ENCODE assay signal across 1 cellular context in the genomic region with DNA sequence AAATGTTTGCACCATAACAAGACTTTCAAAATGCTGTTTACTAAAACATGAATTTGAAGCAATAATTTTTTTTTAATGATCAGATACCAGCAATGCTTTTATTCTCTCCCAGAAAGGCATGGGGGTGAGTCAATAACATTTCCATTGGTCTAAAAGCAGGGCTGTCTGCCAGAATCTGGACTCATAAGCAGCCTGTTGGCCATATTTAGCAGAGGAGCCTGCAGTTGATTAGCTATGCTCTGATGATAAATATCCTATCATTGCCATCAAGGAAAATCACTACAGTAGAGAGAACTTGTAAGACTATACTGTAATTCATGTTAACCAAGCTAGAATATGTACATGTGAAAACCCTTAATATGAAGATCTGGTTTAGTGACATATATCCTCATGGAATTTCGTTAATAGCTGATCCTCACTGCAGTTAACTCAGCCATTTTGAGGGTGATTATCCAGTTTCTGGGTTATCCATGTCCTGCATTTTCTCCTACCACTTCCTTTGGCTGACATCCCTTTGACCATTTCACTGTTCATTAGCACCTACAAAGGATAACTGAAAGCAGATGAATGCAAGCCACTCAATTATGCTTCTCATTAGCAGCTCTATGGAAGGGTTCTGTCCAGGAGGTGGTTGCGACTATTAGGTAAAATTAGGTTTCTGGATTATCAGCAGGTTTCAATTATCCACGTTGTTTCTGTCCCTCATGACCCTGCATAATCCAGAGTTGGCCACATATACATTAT.
TF ChIP-seq lines count a peak whose summit lies in the region.

No MANE protein-coding gene starts in this region.

TF ChIP-seq in H1, 55 proteins besides CTCF, POLR2A, EP300 and RAD21:
- TF ChIP-seq CBX8 (IDR thresholded peaks at IDR 0.05; ENCODE audit: borderline replicate concordance, low read depth, low read length) (no peak), EGR1 (IDR thresholded peaks at IDR 0.05; ENCODE audit: borderline replicate concordance, low read depth, low read length) (no peak), KDM4A (IDR thresholded peaks at IDR 0.05; ENCODE audit: low read depth, low read length, severe bottlenecking) (no peak), SP1 (IDR thresholded peaks at IDR 0.05; ENCODE audit: low read depth, low read length) (no peak), JUN (IDR thresholded peaks at IDR 0.05; ENCODE audit: low read depth, low read length) (no peak)
